16 cellular contexts compared by ENCODE assay signal in the genomic region with DNA sequence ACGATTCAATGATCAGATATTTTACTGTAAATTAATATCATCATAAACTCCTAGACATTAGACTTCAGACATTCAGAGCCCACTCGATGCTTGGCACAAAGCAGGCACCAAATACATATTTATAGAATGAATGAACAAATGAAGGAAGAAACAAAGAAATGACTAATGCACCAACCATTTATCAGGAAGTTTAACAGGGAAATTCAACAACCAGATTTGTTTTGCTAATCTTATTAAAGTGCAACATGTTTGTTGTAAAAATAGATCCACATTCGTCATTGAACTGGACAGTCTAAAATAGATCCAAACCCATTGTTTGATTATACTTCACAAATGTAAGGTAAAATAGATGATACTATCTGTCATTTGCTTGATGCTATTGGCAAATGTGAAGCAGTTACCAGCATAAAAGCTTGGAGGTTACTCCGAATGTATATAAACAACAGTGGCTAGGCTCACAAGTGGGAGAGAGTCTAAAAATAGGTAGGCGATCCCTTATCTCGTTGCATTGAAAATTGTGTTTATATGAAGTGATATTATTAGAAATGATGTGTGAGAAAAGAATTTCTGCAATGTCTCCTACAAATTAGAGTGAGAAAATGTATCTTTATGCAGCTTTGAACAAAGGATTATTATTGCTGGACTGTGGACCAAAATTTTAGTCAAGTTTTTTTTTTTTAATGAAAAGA.
A peak's percentile ranks its signal among the peaks of the same experiment; 100 is the strongest.
DNase-seq lines count a peak whose midpoint lies in the region; ATAC-seq and TF ChIP-seq lines count a peak whose summit lies in the region.
"Had no signal": no experiment of that assay in that cellular context is flagged by ENCODE, and none has a peak within 500 bp of the region (broad histone marks: within the 10 kb centered on the region; RNA-seq: fewer than 3 reads in every experiment).

No MANE protein-coding gene starts in this region.

- H3K4me3 Mint-ChIP-seq in activated naive CD8-positive, alpha-beta T cell treated with anti-CD3 and anti-CD28 coated beads for 36 hours = no peak overlapping the region
- H3K4me3 Mint-ChIP-seq: CD4-positive, alpha-beta memory T cell; T-cell had no signal

- intact Hi-C loops in gastrocnemius medialis (cut with DNase I; ENCODE audit: low total_unique reads) = no loop called here
- intact Hi-C loops in head of caudate nucleus (cut with DNase I) = no loop called here

- H3K27ac ChIP-seq in GM23248 (no peak overlapping the region), SJCRH30 (peak overlapping the region; percentile 99; the same call in 1 of the 2 replicates), gastrocnemius medialis (peak overlapping the region; percentile 58 to 80 (median 73))
- H3K27ac ChIP-seq: parathyroid adenoma, spleen, WERI-Rb-1 had no signal

- H3K27me3 Mint-ChIP-seq in activated naive CD8-positive, alpha-beta T cell treated with anti-CD3 and anti-CD28 coated beads for 36 hours = no peaks in the 10 kb centered on the region

- H3K4me3 ChIP-seq in GM23248 (no peak overlapping the region), SJCRH30 (no peak overlapping the region), fibroblast of villous mesenchyme (ENCODE audit: low read depth, low read length) (no peak overlapping the region), gastrocnemius medialis (no peak overlapping the region)
- H3K4me3 ChIP-seq: spleen had no signal

- no peak overlapping the region for H3K9ac ChIP-seq in GM23248
- H3K9ac ChIP-seq: parathyroid adenoma had no signal

- H3K36me3 ChIP-seq in GM23248 (ENCODE audit: low read depth) = no peaks in the 10 kb centered on the region
- H3K36me3 ChIP-seq in SJCRH30 = no peaks in the 10 kb centered on the region
- no peaks in the 10 kb centered on the region for H3K36me3 ChIP-seq in gastrocnemius medialis
- H3K36me3 ChIP-seq: spleen, WERI-Rb-1 had no signal

- TF ChIP-seq CTCF in fibroblast of villous mesenchyme (IDR thresholded peaks at IDR 0.05; ENCODE audit: insufficient read depth, low read depth, low read length) (no peak), gastrocnemius medialis (IDR thresholded peaks at IDR 0.05 in 4 of 5, conservative IDR thresholded peaks at IDR 0.05 in 1 of 5) (no peak)

- H4K20me1 ChIP-seq in GM23248 (ENCODE audit: insufficient read depth) = no peaks in the 10 kb centered on the region

- ATAC-seq in gastrocnemius medialis = no peak
- ATAC-seq: T-cell had no signal

- no peak overlapping the region for H2AFZ ChIP-seq in GM23248
- H2AFZ ChIP-seq: parathyroid adenoma had no signal

- H3K4me2 ChIP-seq in GM23248 (ENCODE audit: unreplicated experiment) = peak overlapping the region; percentile 5

- H3K9me3 Mint-ChIP-seq in activated naive CD8-positive, alpha-beta T cell treated with anti-CD3 and anti-CD28 coated beads for 36 hours = no peaks in the 10 kb centered on the region
- H3K9me3 Mint-ChIP-seq: T-cell had no signal

- H3K9me3 ChIP-seq in GM23248 (ENCODE audit: low read depth) (no peaks in the 10 kb centered on the region), SJCRH30 (replicated peaks) (no peaks in the 10 kb centered on the region), gastrocnemius medialis (no peaks in the 10 kb centered on the region)
- H3K9me3 ChIP-seq: spleen had no signal

- no peaks in the 10 kb centered on the region for H3K79me2 ChIP-seq in GM23248 (ENCODE audit: insufficient read depth)
- H3K79me2 ChIP-seq: parathyroid adenoma had no signal

- no peaks in the 10 kb centered on the region for H3K9me2 ChIP-seq in GM23248 (ENCODE audit: insufficient read depth)

- WGBS in GM23248 (ENCODE audit: low coverage in 1 of 2, low lambda C conversion rate in 2 of 2, missing lambda C conversion rate in 2 of 2), 2 experiments = 57 to 64% methylated on average over 6 of the region's 6 CpGs

- H3K4me1 Mint-ChIP-seq in activated naive CD8-positive, alpha-beta T cell treated with anti-CD3 and anti-CD28 coated beads for 36 hours = peaks cover 12% of the 10 kb centered on the region
- H3K4me1 Mint-ChIP-seq: CD4-positive, alpha-beta memory T cell had no signal

- peaks cover 11% of the 10 kb centered on the region; the same call in 1 of the 2 replicates for H3F3A ChIP-seq in GM23248 (ENCODE audit: insufficient read depth)

- no peaks in the 10 kb centered on the region for H3K27me3 ChIP-seq in GM23248 (replicated peaks; ENCODE audit: insufficient read depth)
- H3K27me3 ChIP-seq in SJCRH30 = no peaks in the 10 kb centered on the region
- no peaks in the 10 kb centered on the region for H3K27me3 ChIP-seq in gastrocnemius medialis
- H3K27me3 ChIP-seq: spleen had no signal

- H3K4me1 ChIP-seq in GM23248 (ENCODE audit: insufficient read depth) (peaks cover 18% of the 10 kb centered on the region), SJCRH30 (peaks cover 58% of the 10 kb centered on the region), gastrocnemius medialis (peaks cover 78 to 81% of the 10 kb centered on the region in 2 donors)

- peak; percentile 16 for DNase-seq in GM23248
- no peak for DNase-seq in SJCRH30
- DNase-seq in fibroblast of villous mesenchyme (ENCODE audit: low read depth) = peak; percentile 41
- no peak for DNase-seq in gastrocnemius medialis
- no peak for DNase-seq in activated naive CD8-positive, alpha-beta T cell treated with anti-CD3 and anti-CD28 coated beads for 36 hours
- no peak for DNase-seq in head of caudate nucleus
- DNase-seq in DMS79 treated with DMSO at 0.1 percent for 48 hours (lab: John Stamatoyannopoulos, UW) = no peak
- DNase-seq: CD4-positive, alpha-beta memory T cell; GDM1; NCI-H1694 treated with DMSO at 0.1 percent for 48 hours; NCI-H526 treated with DMSO at 0.1 percent for 48 hours; spleen; stimulated activated naive CD4-positive, alpha-beta T cell treated with Interleukin-2 at 50 U/mL for 16 hours; T-cell; WERI-Rb-1 had no signal

- in situ Hi-C loops in GM23248 (cut with MboI) = no loop called here
- in situ Hi-C loops in gastrocnemius medialis (cut with MboI; ENCODE audit: low sequenced_read_pairs in 4 of 4) = no loop called here

- no peak overlapping the region for H3K27ac Mint-ChIP-seq in activated naive CD8-positive, alpha-beta T cell treated with anti-CD3 and anti-CD28 coated beads for 36 hours
- H3K27ac Mint-ChIP-seq: CD4-positive, alpha-beta memory T cell; T-cell had no signal

- TF ChIP-seq POLR2A in gastrocnemius medialis (IDR thresholded peaks at IDR 0.05) = no peak

- no peaks in the 10 kb centered on the region for H3K36me3 Mint-ChIP-seq in activated naive CD8-positive, alpha-beta T cell treated with anti-CD3 and anti-CD28 coated beads for 36 hours
- H3K36me3 Mint-ChIP-seq: CD4-positive, alpha-beta memory T cell; T-cell had no signal

Comparison
In these comparisons a context has a peak if more than half of its experiments do, and no peak if none do; other contexts are left out.
1. DNase-seq: peak in GM23248 (single experiment) and fibroblast of villous mesenchyme (single experiment); none in SJCRH30 (0 of 2), gastrocnemius medialis (0 of 2), activated naive CD8-positive, alpha-beta T cell treated with anti-CD3 and anti-CD28 coated beads for 36 hours (single experiment), head of caudate nucleus (0 of 42) and DMS79 treated with DMSO at 0.1 percent for 48 hours (single experiment).